ENCODE assay signal across 32 cellular contexts in genomic region chr14:23565626-23566025, GRCh38. TPM values are rescaled to one million over a fixed set of nuclear protein-coding genes. Genes with fewer than 3 reads are reported as not detected.
DNase-seq lines count a peak whose midpoint lies in the region; ATAC-seq, FAIRE-seq and TF ChIP-seq lines count a peak whose summit lies in the region.
"Had no signal": no experiment of that assay in that cellular context is flagged by ENCODE, and none has a peak within 500 bp of the region (broad histone marks: within the 10 kb centered on the region; RNA-seq: fewer than 3 reads in every experiment).

No MANE protein-coding gene starts in this region.

- ATAC-seq in CD8-positive, alpha-beta T cell = no peak
- ATAC-seq in K562 = no peak
- no peak for ATAC-seq in GM21390 (IDR thresholded peaks at IDR 0.05; ENCODE audit: unreplicated experiment)
- ATAC-seq: A549; activated CD4-positive, CD25-positive, alpha-beta regulatory T cell treated with anti-CD3 and anti-CD28 coated beads, Interleukin-2, amount 50 U/mL, for 24 hours; left cardiac atrium; pancreas had no signal

- no peak overlapping the region for H3K27ac Mint-ChIP-seq in activated CD4-positive, alpha-beta memory T cell treated with anti-CD3 and anti-CD28 coated beads, Interleukin-2, amount 10 ng/mL, durations not matched to agents 7 days and 5 days
- H3K27ac Mint-ChIP-seq in activated CD4-positive, alpha-beta memory T cell treated with anti-CD3 and anti-CD28 coated beads for 36 hours = no peak overlapping the region
- no peak overlapping the region for H3K27ac Mint-ChIP-seq in CD8-positive, alpha-beta T cell
- H3K27ac Mint-ChIP-seq in neural crest cell (ENCODE audit: unreplicated experiment) = no peak overlapping the region

- no peak for TF ChIP-seq POLR2A in K562 (conservative IDR thresholded peaks at IDR 0.05)

- H3K4me3 ChIP-seq in CD8-positive, alpha-beta T cell (ENCODE audit: low read depth, low read length) = no peak overlapping the region
- no peak overlapping the region for H3K4me3 ChIP-seq in K562
- H3K4me3 ChIP-seq: A549, esophagus squamous epithelium, HAP-1, pancreas, right atrium auricular region, SJSA1 had no signal

- no peaks in the 10 kb centered on the region for H3K9me1 ChIP-seq in K562 (ENCODE audit: control insufficient read depth, insufficient read depth, low read length)

- no peaks in the 10 kb centered on the region for H3K9me3 ChIP-seq in CD8-positive, alpha-beta T cell (ENCODE audit: low read length)
- H3K9me3 ChIP-seq in K562 (replicated peaks; ENCODE audit: control insufficient read depth, insufficient read depth, low read depth, low read length) = no peaks in the 10 kb centered on the region
- H3K9me3 ChIP-seq: A549, esophagus squamous epithelium, HAP-1, pancreas, right atrium auricular region, SJSA1 had no signal

- peaks cover 10% of the 10 kb centered on the region; the same call in 2 of the 3 replicates for H3K79me2 ChIP-seq in K562 (ENCODE audit: control insufficient read depth, insufficient read depth, low read length)

- no peak for TF ChIP-seq EP300 in K562 (IDR thresholded peaks at IDR 0.05; ENCODE audit: low read length)

- TF ChIP-seq RAD21 in K562 (CRISPR knock-in tag; conservative IDR thresholded peaks at IDR 0.05 in 1 of 2, IDR thresholded peaks at IDR 0.05 in 1 of 2) = no peak

- no peak for FAIRE-seq in K562 (lab: Jason Lieb, UNC)
- FAIRE-seq: A549, endometrium, frontal cortex, G401.6, pancreas, RCC 7860 had no signal

- H3K4me1 ChIP-seq in CD8-positive, alpha-beta T cell (ENCODE audit: insufficient read depth, low read length) = peaks cover 20% of the 10 kb centered on the region
- H3K4me1 ChIP-seq in K562 (replicated peaks in 1 of 2; ENCODE audit: control insufficient read depth in 2 of 2, insufficient read depth in 2 of 2, low read length in 2 of 2) = peaks cover 12 to 31% of the 10 kb centered on the region in 2 experiments; a peak in 4 of 5 replicates

- DNase-seq in activated CD4-positive, alpha-beta memory T cell treated with anti-CD3 and anti-CD28 coated beads, Interleukin-2, amount 10 ng/mL, durations not matched to agents 7 days and 5 days = no peak
- DNase-seq in activated CD4-positive, alpha-beta memory T cell treated with anti-CD3 and anti-CD28 coated beads for 36 hours = no peak
- no peak for DNase-seq in CD8-positive, alpha-beta T cell
- no peak for DNase-seq in K562 (ENCODE audit: extremely low read depth in 1 of 4, low spot score in 3 of 4)
- DNase-seq in neural crest cell (ENCODE audit: low read depth, low spot score) = no peak
- DNase-seq in DMS153 treated with DMSO at 0.1 percent for 48 hours (lab: John Stamatoyannopoulos, UW; ENCODE audit: unreplicated experiment) = no peak
- no peak for DNase-seq in activated CD4-positive, CD25-positive, alpha-beta regulatory T cell treated with anti-CD3 and anti-CD28 coated beads, Interleukin-2, amount 50 U/mL, for 72 hours
- DNase-seq: activated naive CD4-positive, alpha-beta T cell treated with anti-CD3 and anti-CD28 coated beads, Interleukin-2, amount 50 U/mL, for 16 hours; aorta; COR-L47; dermis blood vessel endothelial cell; esophagus squamous epithelium; left cardiac atrium; mesenchymal stem cell; NCI-H1417; NCI-H2081 treated with DMSO at 0.1 percent for 48 hours; NCI-H345; pancreas; stimulated activated CD4-positive, alpha-beta T cell treated with anti-CD3 and anti-CD28 coated beads, Interleukin-2, amount 100 ng/mL, for 48 hours; trophoblast cell had no signal

- H3K27ac ChIP-seq in CD8-positive, alpha-beta T cell (ENCODE audit: low read depth, low read length) = no peak overlapping the region
- H3K27ac ChIP-seq in K562 (ENCODE audit: extremely low read depth, low read depth, low read length) = no peak overlapping the region
- H3K27ac ChIP-seq: A549, pancreas, right atrium auricular region, SJSA1 had no signal

- no peak overlapping the region for H3K9ac ChIP-seq in K562 (ENCODE audit: insufficient read depth in 1 of 2, low read depth in 2 of 2, low read length in 2 of 2)

- H3K4me1 Mint-ChIP-seq in activated CD4-positive, alpha-beta memory T cell treated with anti-CD3 and anti-CD28 coated beads, Interleukin-2, amount 10 ng/mL, durations not matched to agents 7 days and 5 days = peaks cover 48% of the 10 kb centered on the region
- H3K4me1 Mint-ChIP-seq in activated CD4-positive, alpha-beta memory T cell treated with anti-CD3 and anti-CD28 coated beads for 36 hours (ENCODE audit: low read depth) = peaks cover 34% of the 10 kb centered on the region
- H3K4me1 Mint-ChIP-seq in CD8-positive, alpha-beta T cell (ENCODE audit: low read depth) = peaks cover 45% of the 10 kb centered on the region
- peaks cover 34% of the 10 kb centered on the region for H3K4me1 Mint-ChIP-seq in neural crest cell

- intact Hi-C loops in activated CD4-positive, alpha-beta memory T cell treated with anti-CD3 and anti-CD28 coated beads for 36 hours (cut with micrococcal nuclease) = loop anchor here (2.0 kb wide), 1 partner anchor 15 kb away; the partner anchor contains the start of gene ZFHX2
- intact Hi-C loops in CD8-positive, alpha-beta T cell (cut with DNase I, micrococcal nuclease) = loop anchor here (2.0 to 10.0 kb wide), 3 partner anchors 15 to 549 kb away; partner anchors contain the start of genes DCAF11 (in 1 of the 2), NRL (in 1 of the 2) and ZFHX2 (in 1 of the 2)
- intact Hi-C loops in K562 (cut with micrococcal nuclease) = no loop called here

- WGBS in K562 (ENCODE audit: insufficient coverage, low coverage, missing lambda C conversion rate) = 84% methylated on average over 7 of the region's 11 CpGs

- H3K4me3 Mint-ChIP-seq in activated CD4-positive, alpha-beta memory T cell treated with anti-CD3 and anti-CD28 coated beads, Interleukin-2, amount 10 ng/mL, durations not matched to agents 7 days and 5 days = peak overlapping the region; percentile 13
- H3K4me3 Mint-ChIP-seq in activated CD4-positive, alpha-beta memory T cell treated with anti-CD3 and anti-CD28 coated beads for 36 hours = no peak overlapping the region
- H3K4me3 Mint-ChIP-seq in CD8-positive, alpha-beta T cell = peak overlapping the region; percentile 22
- H3K4me3 Mint-ChIP-seq in neural crest cell = peak overlapping the region; percentile 51

- H2AFZ ChIP-seq in K562 (ENCODE audit: low read depth, low read length) = no peak overlapping the region

- in situ Hi-C loops in K562 (cut with MboI) = loop anchor here (10.0 kb wide), 1 partner anchor 301 kb away; no protein-coding TSS in a partner anchor

- no peaks in the 10 kb centered on the region for H4K20me1 ChIP-seq in K562 (replicated peaks; ENCODE audit: control insufficient read depth, insufficient read depth, low read length)

- CTCF ChIA-PET in activated CD4-positive, alpha-beta memory T cell treated with anti-CD3 and anti-CD28 coated beads, Interleukin-2, amount 10 ng/mL, durations not matched to agents 7 days and 5 days (lab: Charles Lee) = interaction anchor here (1.2 to 1.8 kb wide), 2 partner anchors 11 to 29 kb away, joined by 3 to 5 read pairs; no protein-coding TSS in a partner anchor
- CTCF ChIA-PET in activated CD4-positive, alpha-beta memory T cell treated with anti-CD3 and anti-CD28 coated beads for 36 hours (lab: Charles Lee) = interaction anchor here (3.2 kb wide), 1 partner anchor 9 kb away, joined by 13 read pairs; the partner anchor contains the start of gene THTPA
- CTCF ChIA-PET in CD8-positive, alpha-beta T cell (lab: Charles Lee) = interaction anchor here (12.9 kb wide), 1 partner anchor 87 kb away, joined by 279 read pairs; no protein-coding TSS in a partner anchor
- CTCF ChIA-PET in K562 (lab: Yijun Ruan, JAX; ENCODE audit: low intra/inter-chr PET ratio) = no interaction called here

- no peak for TF ChIP-seq CTCF in CD8-positive, alpha-beta T cell (IDR thresholded peaks at IDR 0.05)
- no peak for TF ChIP-seq CTCF in K562 (IDR thresholded peaks at IDR 0.05 in 2 of 3, conservative IDR thresholded peaks at IDR 0.05 in 1 of 3; ENCODE audit: insufficient read depth in 2 of 3, low read depth in 1 of 3, low read length in 3 of 3)
- no peak for TF ChIP-seq CTCF in neural crest cell (conservative IDR thresholded peaks at IDR 0.05)

- BruUV-seq in K562 (replicated peaks; lab: Mats Ljungman, UMichigan) = no TSS peak

- H3K36me3 Mint-ChIP-seq in activated CD4-positive, alpha-beta memory T cell treated with anti-CD3 and anti-CD28 coated beads, Interleukin-2, amount 10 ng/mL, durations not matched to agents 7 days and 5 days (ENCODE audit: low read depth) = peaks cover 60% of the 10 kb centered on the region
- H3K36me3 Mint-ChIP-seq in activated CD4-positive, alpha-beta memory T cell treated with anti-CD3 and anti-CD28 coated beads for 36 hours = peaks cover 30% of the 10 kb centered on the region
- peaks cover 57% of the 10 kb centered on the region for H3K36me3 Mint-ChIP-seq in CD8-positive, alpha-beta T cell
- no peaks in the 10 kb centered on the region for H3K36me3 Mint-ChIP-seq in neural crest cell (ENCODE audit: low read depth)

- POLR2A ChIA-PET in activated CD4-positive, alpha-beta memory T cell treated with anti-CD3 and anti-CD28 coated beads, Interleukin-2, amount 10 ng/mL, durations not matched to agents 7 days and 5 days (lab: Charles Lee) = interaction anchor here (0.6 kb wide), 1 partner anchor 9 kb away, joined by 3 read pairs; no protein-coding TSS in a partner anchor
- POLR2A ChIA-PET in activated CD4-positive, alpha-beta memory T cell treated with anti-CD3 and anti-CD28 coated beads for 36 hours (lab: Charles Lee) = no interaction called here
- POLR2A ChIA-PET in CD8-positive, alpha-beta T cell (lab: Charles Lee) = interaction anchor here (0.6 kb wide), 1 partner anchor 37 kb away, joined by 3 read pairs; no protein-coding TSS in a partner anchor
- POLR2A ChIA-PET in K562 (lab: Yijun Ruan, JAX) = no interaction called here

- no peaks in the 10 kb centered on the region for H3K27me3 Mint-ChIP-seq in activated CD4-positive, alpha-beta memory T cell treated with anti-CD3 and anti-CD28 coated beads, Interleukin-2, amount 10 ng/mL, durations not matched to agents 7 days and 5 days
- no peaks in the 10 kb centered on the region for H3K27me3 Mint-ChIP-seq in activated CD4-positive, alpha-beta memory T cell treated with anti-CD3 and anti-CD28 coated beads for 36 hours
- no peaks in the 10 kb centered on the region for H3K27me3 Mint-ChIP-seq in CD8-positive, alpha-beta T cell (ENCODE audit: low read depth)
- H3K27me3 Mint-ChIP-seq in neural crest cell (ENCODE audit: low read depth) = peaks cover 21% of the 10 kb centered on the region
- H3K27me3 Mint-ChIP-seq: IgD-negative memory B cell had no signal

- H3K27me3 ChIP-seq in CD8-positive, alpha-beta T cell (ENCODE audit: insufficient read depth, low read length) = no peaks in the 10 kb centered on the region
- H3K27me3 ChIP-seq in K562 (ENCODE audit: control insufficient read depth in 2 of 2, insufficient read depth in 2 of 2, low read length in 2 of 2) = no peaks in the 10 kb centered on the region
- H3K27me3 ChIP-seq: esophagus squamous epithelium, pancreas, right atrium auricular region, SJSA1 had no signal

- H3K9me3 Mint-ChIP-seq in activated CD4-positive, alpha-beta memory T cell treated with anti-CD3 and anti-CD28 coated beads, Interleukin-2, amount 10 ng/mL, durations not matched to agents 7 days and 5 days = no peaks in the 10 kb centered on the region
- no peaks in the 10 kb centered on the region for H3K9me3 Mint-ChIP-seq in activated CD4-positive, alpha-beta memory T cell treated with anti-CD3 and anti-CD28 coated beads for 36 hours
- no peaks in the 10 kb centered on the region for H3K9me3 Mint-ChIP-seq in CD8-positive, alpha-beta T cell
- no peaks in the 10 kb centered on the region for H3K9me3 Mint-ChIP-seq in neural crest cell
- H3K9me3 Mint-ChIP-seq: IgD-negative memory B cell had no signal

- H3K36me3 ChIP-seq in CD8-positive, alpha-beta T cell (ENCODE audit: insufficient read depth, low read length) = peaks cover 28% of the 10 kb centered on the region
- peaks cover 45% of the 10 kb centered on the region; the same call in 2 of the 3 replicates for H3K36me3 ChIP-seq in K562 (ENCODE audit: control insufficient read depth, insufficient read depth, low read length)
- H3K36me3 ChIP-seq: right atrium auricular region, SJSA1 had no signal

- no peak overlapping the region for H3K4me2 ChIP-seq in K562 (ENCODE audit: insufficient read depth, low read length)

RNA-seq across cellular contexts. Expression of gene AP1G2, which starts 2.0 kb away (rescaled TPM):
- 100 to 1,000 TPM; 263 to 275 TPM for total RNA-seq in activated CD4-positive, alpha-beta memory T cell treated with anti-CD3 and anti-CD28 coated beads, Interleukin-2, amount 10 ng/mL, durations not matched to agents 7 days and 5 days
- total RNA-seq in activated CD4-positive, alpha-beta memory T cell treated with anti-CD3 and anti-CD28 coated beads for 36 hours = 100 to 1,000 TPM; 182 to 190 TPM
- total RNA-seq in CD8-positive, alpha-beta T cell = 100 to 1,000 TPM; 153 to 160 TPM
- total RNA-seq in K562 (2011; cell fraction: chromatin; rRNA removed; ENCODE audit: low replicate concordance) = 396 and 1,008 TPM in 2 replicates
- total RNA-seq in K562 (2011; cell fraction: nucleolus; rRNA removed) = 461 and 463 TPM in 2 replicates
- total RNA-seq in K562 (2011; cell fraction: nucleoplasm; rRNA removed) = 346 and 364 TPM in 2 replicates
- total RNA-seq in K562 (2014; rRNA removed) = 19.1 and 25.8 TPM in 2 replicates
- 12.2 and 19.8 TPM in 2 replicates for total RNA-seq in K562 (2014; rRNA removed; fragmentation: Illumina TruSeq; extraction: Trizol)
- total RNA-seq in K562 (2015; rRNA removed; fragmentation: Illumina TruSeq; extraction: Trizol) = 27.7 and 31.9 TPM in 2 replicates
- total RNA-seq in K562 (2021) = 51.9 and 58.1 TPM in 2 replicates
- 65.3 and 135 TPM in 2 replicates for polyA plus RNA-seq in K562 (2011; rRNA removed)
- 61.3 and 70.5 TPM in 2 replicates for polyA plus RNA-seq in K562 (2011; cell fraction: cytosol; rRNA removed)
- 934 and 1,029 TPM in 2 replicates for polyA plus RNA-seq in K562 (2011; cell fraction: nucleus; rRNA removed)
- 53.3 and 105 TPM in 2 replicates for polyA plus RNA-seq in K562 (2012)
- 41.3 and 56.2 TPM in 2 replicates for polyA plus RNA-seq in K562 (2014; fragmentation: Illumina TruSeq; extraction: Trizol)
- 10 to 100 TPM; 22.9 to 33.3 TPM for polyA plus RNA-seq in K562 (2014; fragmentation: Nextera tagmentation; extraction: Ambion mirVana)
- polyA plus RNA-seq in K562 (2014; rRNA removed) = 73.4 and 83.5 TPM in 2 replicates
- 35.0 and 46.6 TPM in 2 replicates for polyA minus RNA-seq in K562 (2011; rRNA and poly(A)+ RNA removed)
- 23.4 and 34.6 TPM in 2 replicates for polyA minus RNA-seq in K562 (2011; cell fraction: cytosol; rRNA and poly(A)+ RNA removed)
- polyA minus RNA-seq in K562 (2011; cell fraction: nucleus; rRNA and poly(A)+ RNA removed) = 142 and 191 TPM in 2 replicates
- 42.3 and 53.2 TPM in 2 replicates for total RNA-seq in neural crest cell

RNA-seq across cellular contexts. Expression of gene THTPA, which starts 9.6 kb away (rescaled TPM):
- 10 to 100 TPM; 11.6 to 11.8 TPM for total RNA-seq in activated CD4-positive, alpha-beta memory T cell treated with anti-CD3 and anti-CD28 coated beads, Interleukin-2, amount 10 ng/mL, durations not matched to agents 7 days and 5 days
- total RNA-seq in activated CD4-positive, alpha-beta memory T cell treated with anti-CD3 and anti-CD28 coated beads for 36 hours = 1 to 10 TPM; 7.7 to 8.2 TPM
- 10 to 100 TPM; 10.7 to 12.4 TPM for total RNA-seq in CD8-positive, alpha-beta T cell
- 2.6 and 8.1 TPM in 2 replicates for total RNA-seq in K562 (2011; cell fraction: chromatin; rRNA removed; ENCODE audit: low replicate concordance)
- total RNA-seq in K562 (2011; cell fraction: nucleolus; rRNA removed) = 5.2 and 7.1 TPM in 2 replicates
- 5.2 and 5.4 TPM in 2 replicates for total RNA-seq in K562 (2011; cell fraction: nucleoplasm; rRNA removed)
- total RNA-seq in K562 (2014; rRNA removed) (5.2 and 12.2 TPM in 2 replicates), K562 (2014; rRNA removed; fragmentation: Illumina TruSeq; extraction: Trizol) (2.2 and 2.4 TPM in 2 replicates), K562 (2015; rRNA removed; fragmentation: Illumina TruSeq; extraction: Trizol) (3.8 and 4.2 TPM in 2 replicates), K562 (2021) (6.3 and 8.7 TPM in 2 replicates), neural crest cell (19.4 and 19.6 TPM in 2 replicates)
- polyA plus RNA-seq in K562 (2011; rRNA removed) (2.2 and 3.8 TPM in 2 replicates), K562 (2014; fragmentation: Illumina TruSeq; extraction: Trizol) (6.8 and 8.4 TPM in 2 replicates), K562 (2014; fragmentation: Nextera tagmentation; extraction: Ambion mirVana) (1 to 10 TPM; 6.4 to 6.5 TPM), K562 (2014; rRNA removed) (5.1 and 9.4 TPM in 2 replicates)
- polyA plus RNA-seq in K562 (2011; cell fraction: cytosol; rRNA removed) = 2.4 and 7.1 TPM in 2 replicates
- polyA plus RNA-seq in K562 (2011; cell fraction: nucleus; rRNA removed) = 2.2 and 7.9 TPM in 2 replicates
- 5.6 and 7.4 TPM in 2 replicates for polyA plus RNA-seq in K562 (2012)
- 2.5 and 3.2 TPM in 2 replicates for polyA minus RNA-seq in K562 (2011; rRNA and poly(A)+ RNA removed)
- 2.7 and 2.9 TPM in 2 replicates for polyA minus RNA-seq in K562 (2011; cell fraction: cytosol; rRNA and poly(A)+ RNA removed)
- polyA minus RNA-seq in K562 (2011; cell fraction: nucleus; rRNA and poly(A)+ RNA removed) = 2.4 and 2.8 TPM in 2 replicates

RNA-seq across cellular contexts. Expression of gene JPH4, which starts 13.0 kb away (rescaled TPM):
- total RNA-seq in activated CD4-positive, alpha-beta memory T cell treated with anti-CD3 and anti-CD28 coated beads, Interleukin-2, amount 10 ng/mL, durations not matched to agents 7 days and 5 days = not detected
- total RNA-seq in activated CD4-positive, alpha-beta memory T cell treated with anti-CD3 and anti-CD28 coated beads for 36 hours = under 1 TPM in 1 of 2 experiments, not detected in 1; 0.12 TPM
- not detected for total RNA-seq in CD8-positive, alpha-beta T cell
- not detected in 2 replicates for total RNA-seq in K562 (2011; cell fraction: chromatin; rRNA removed; ENCODE audit: low replicate concordance)
- not detected in 2 replicates for total RNA-seq in K562 (2011; cell fraction: nucleolus; rRNA removed)
- 0.23 TPM in 1 of 2 replicates, not detected in the other for total RNA-seq in K562 (2011; cell fraction: nucleoplasm; rRNA removed)
- total RNA-seq in K562 (2014; rRNA removed) = 0.04 TPM in 1 of 2 replicates, not detected in the other
- total RNA-seq in K562 (2014; rRNA removed; fragmentation: Illumina TruSeq; extraction: Trizol) = not detected in 2 replicates
- total RNA-seq in K562 (2015; rRNA removed; fragmentation: Illumina TruSeq; extraction: Trizol) = 0.04 TPM in 1 of 2 replicates, not detected in the other
- total RNA-seq in K562 (2021) = 0.13 TPM in 2 replicates
- polyA plus RNA-seq in K562 (2011; rRNA removed) = not detected in 2 replicates
- polyA plus RNA-seq in K562 (2011; cell fraction: cytosol; rRNA removed) = 0.01 TPM in 1 of 2 replicates, not detected in the other
- 0.07 TPM in 1 of 2 replicates, not detected in the other for polyA plus RNA-seq in K562 (2011; cell fraction: nucleus; rRNA removed)
- 0.12 and 0.24 TPM in 2 replicates for polyA plus RNA-seq in K562 (2012)
- polyA plus RNA-seq in K562 (2014; fragmentation: Illumina TruSeq; extraction: Trizol) = 0.04 and 0.07 TPM in 2 replicates
- polyA plus RNA-seq in K562 (2014; fragmentation: Nextera tagmentation; extraction: Ambion mirVana) = under 1 TPM in 1 of 2 experiments, not detected in 1; 0.06 TPM
- 0.07 TPM in 1 of 2 replicates, not detected in the other for polyA plus RNA-seq in K562 (2014; rRNA removed)
- polyA minus RNA-seq in K562 (2011; rRNA and poly(A)+ RNA removed) = not detected in 2 replicates
- not detected in 2 replicates for polyA minus RNA-seq in K562 (2011; cell fraction: cytosol; rRNA and poly(A)+ RNA removed)
- polyA minus RNA-seq in K562 (2011; cell fraction: nucleus; rRNA and poly(A)+ RNA removed) = not detected in 2 replicates
- 1.3 and 1.4 TPM in 2 replicates for total RNA-seq in neural crest cell
- total RNA-seq: dermis blood vessel endothelial cell, myocyte, SJSA1 had no signal

RNA-seq across cellular contexts. Expression of gene ZFHX2, which starts 14.1 kb away (rescaled TPM):
- 1 to 10 TPM; 1.5 to 1.8 TPM for total RNA-seq in activated CD4-positive, alpha-beta memory T cell treated with anti-CD3 and anti-CD28 coated beads, Interleukin-2, amount 10 ng/mL, durations not matched to agents 7 days and 5 days
- 1 to 10 TPM; 1.2 to 1.4 TPM for total RNA-seq in activated CD4-positive, alpha-beta memory T cell treated with anti-CD3 and anti-CD28 coated beads for 36 hours
- total RNA-seq in CD8-positive, alpha-beta T cell = under 1 TPM; 0.24 to 0.25 TPM
- total RNA-seq in K562 (2011; cell fraction: chromatin; rRNA removed; ENCODE audit: low replicate concordance) = 0.76 and 1.5 TPM in 2 replicates
- 0.26 and 0.67 TPM in 2 replicates for total RNA-seq in K562 (2011; cell fraction: nucleolus; rRNA removed)
- 0.15 and 0.23 TPM in 2 replicates for total RNA-seq in K562 (2011; cell fraction: nucleoplasm; rRNA removed)
- total RNA-seq in K562 (2014; rRNA removed) (0.29 TPM in 1 of 2 replicates, not detected in the other), K562 (2014; rRNA removed; fragmentation: Illumina TruSeq; extraction: Trizol) (0.10 and 0.11 TPM in 2 replicates), K562 (2015; rRNA removed; fragmentation: Illumina TruSeq; extraction: Trizol) (0.11 TPM in 2 replicates), K562 (2021) (0.11 and 0.22 TPM in 2 replicates), neural crest cell (9.9 and 11.0 TPM in 2 replicates)
- polyA plus RNA-seq in K562 (2011; rRNA removed) (0.06 and 0.16 TPM in 2 replicates), K562 (2014; fragmentation: Illumina TruSeq; extraction: Trizol) (0.03 and 0.09 TPM in 2 replicates), K562 (2014; fragmentation: Nextera tagmentation; extraction: Ambion mirVana) (not detected), K562 (2014; rRNA removed) (0.01 TPM in 1 of 2 replicates, not detected in the other)
- polyA plus RNA-seq in K562 (2011; cell fraction: cytosol; rRNA removed) = under 0.01 and 0.04 TPM in 2 replicates
- polyA plus RNA-seq in K562 (2011; cell fraction: nucleus; rRNA removed) = 0.20 and 0.50 TPM in 2 replicates
- polyA plus RNA-seq in K562 (2012) = 0.06 and 0.07 TPM in 2 replicates
- polyA minus RNA-seq in K562 (2011; rRNA and poly(A)+ RNA removed) = 0.15 and 0.18 TPM in 2 replicates
- not detected in 2 replicates for polyA minus RNA-seq in K562 (2011; cell fraction: cytosol; rRNA and poly(A)+ RNA removed)
- 0.22 and 0.54 TPM in 2 replicates for polyA minus RNA-seq in K562 (2011; cell fraction: nucleus; rRNA and poly(A)+ RNA removed)
- total RNA-seq: SJSA1 had no signal

Comparison
In these comparisons a context has a peak if more than half of its experiments do, and no peak if none do; other contexts are left out.
1. POLR2A ChIA-PET loops: an anchor here in activated CD4-positive, alpha-beta memory T cell treated with anti-CD3 and anti-CD28 coated beads, Interleukin-2, amount 10 ng/mL, durations not matched to agents 7 days and 5 days (0.6 kb wide) and CD8-positive, alpha-beta T cell (0.6 kb wide); none called in activated CD4-positive, alpha-beta memory T cell treated with anti-CD3 and anti-CD28 coated beads for 36 hours and K562.